Comparison of ENCODE assay signal across 1 cellular context in the genomic region with DNA sequence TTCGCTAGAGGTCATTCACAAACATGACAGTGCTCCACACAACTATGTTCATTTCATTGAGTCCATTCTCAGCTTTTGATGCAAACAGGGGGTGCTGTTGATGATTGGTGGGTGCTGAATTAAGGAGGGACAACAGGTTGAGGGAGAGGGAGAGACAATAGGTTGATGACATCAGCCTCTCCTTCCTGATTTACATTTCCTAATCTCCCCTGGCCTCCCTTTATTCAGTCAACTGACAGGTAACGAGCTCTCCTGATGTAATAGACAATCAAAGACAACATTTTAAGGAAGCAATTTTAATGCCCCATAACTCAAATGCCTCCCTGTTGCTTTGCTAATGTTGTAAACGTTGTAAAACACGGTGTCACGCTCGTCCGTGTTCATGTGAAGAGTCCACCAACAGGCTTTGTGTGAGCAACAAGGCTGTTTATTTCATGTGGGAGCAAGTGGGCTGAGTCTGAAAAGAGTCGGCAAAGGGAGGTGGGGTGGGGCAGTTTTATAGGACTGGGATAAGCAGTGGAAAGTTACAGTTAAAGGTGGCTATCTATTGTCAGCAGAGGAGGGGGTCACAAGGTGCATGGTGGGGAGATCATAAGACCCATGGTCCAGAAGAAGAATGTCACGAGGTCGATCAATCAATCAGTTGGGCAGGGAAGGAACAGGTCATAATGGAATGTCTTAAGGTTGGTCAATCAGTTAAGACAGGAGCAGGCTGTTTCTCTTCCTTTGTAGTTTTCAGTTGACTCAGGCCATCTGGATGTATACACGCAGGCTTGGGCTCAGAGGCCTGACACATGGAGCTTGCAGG.
TF ChIP-seq lines count a peak whose summit lies in the region.

No MANE protein-coding gene starts in this region.

TF ChIP-seq in K562, 482 proteins besides CTCF, POLR2A, EP300 and RAD21 (continued from another document and continues in another):
- TF ChIP-seq NFIC (IDR thresholded peaks at IDR 0.05) (peak; percentile 47; the same call in 1 of the 2 replicates), TEAD1 (CRISPR knock-in tag; IDR thresholded peaks at IDR 0.05) (peak; percentile 54 to 63; a peak in 2 of 4 replicates), KDM2B (CRISPR knock-in tag; IDR thresholded peaks at IDR 0.05) (no peak), ZNF232 (CRISPR knock-in tag; IDR thresholded peaks at IDR 0.05) (no peak), PYGO2 (tag; IDR thresholded peaks at IDR 0.05) (no peak; the same call in 1 of the 2 replicates), ZNF140 (CRISPR knock-in tag; IDR thresholded peaks at IDR 0.05) (no peak), ILF3 (IDR thresholded peaks at IDR 0.05; ENCODE audit: borderline replicate concordance) (no peak), POLR3G (IDR thresholded peaks at IDR 0.05; ENCODE audit: extremely low read depth, insufficient read length, insufficient replicate concordance) (no peak), ELF1 (tag; IDR thresholded peaks at IDR 0.05) (no peak), NCOA6 (IDR thresholded peaks at IDR 0.05) (0 out of 2 replicates have a peak, but pooled peaks have one; percentile 29), LCOR (CRISPR knock-in tag; IDR thresholded peaks at IDR 0.05) (no peak), ATF7 (IDR thresholded peaks at IDR 0.05) (peak; percentile 48; the same call in 1 of the 2 replicates), RBM15 (IDR thresholded peaks at IDR 0.05; ENCODE audit: insufficient read depth, low read length) (no peak), MXD1 (CRISPR knock-in tag; IDR thresholded peaks at IDR 0.05; ENCODE audit: borderline replicate concordance, poor library complexity, severe bottlenecking) (no peak), ZNF224 (CRISPR knock-in tag; IDR thresholded peaks at IDR 0.05) (no peak), CHD1 (IDR thresholded peaks at IDR 0.05; ENCODE audit: low read length) (no peak), NRF1 (conservative IDR thresholded peaks at IDR 0.05 in 1 of 2, IDR thresholded peaks at IDR 0.05 in 1 of 2) (0 out of 4 replicates have a peak, but pooled peaks of 1 of the 2 experiments have one; percentile 31), TFAM (CRISPR knock-in tag; conservative IDR thresholded peaks at IDR 0.05) (no peak), PKNOX1 (IDR thresholded peaks at IDR 0.05) (peak; percentile 90), KAT2B (IDR thresholded peaks at IDR 0.05; ENCODE audit: low read depth, low read length) (no peak), HNRNPUL1 (IDR thresholded peaks at IDR 0.05; ENCODE audit: low read length) (no peak), ZNF12 (CRISPR knock-in tag; IDR thresholded peaks at IDR 0.05) (no peak), SRF (CRISPR knock-in tag; IDR thresholded peaks at IDR 0.05) (no peak), ZKSCAN8 (CRISPR knock-in tag; IDR thresholded peaks at IDR 0.05) (0 out of 2 replicates have a peak, but pooled peaks have one; percentile 57), PTRF (tag; IDR thresholded peaks at IDR 0.05) (no peak), SP2 (IDR thresholded peaks at IDR 0.05; ENCODE audit: extremely low read depth, low read depth, low read length, poor library complexity, severe bottlenecking) (no peak), ATF6 (CRISPR knock-in tag; IDR thresholded peaks at IDR 0.05) (no peak), DLX4 (CRISPR knock-in tag; IDR thresholded peaks at IDR 0.05) (no peak), SMAD2 (IDR thresholded peaks at IDR 0.05; ENCODE audit: low read depth, low read length) (no peak), BRD9 (IDR thresholded peaks at IDR 0.05; ENCODE audit: low read depth, partially characterized antibody) (peak; percentile 54), PPARD (CRISPR knock-in tag; IDR thresholded peaks at IDR 0.05) (no peak), TSHZ1 (CRISPR knock-in tag; IDR thresholded peaks at IDR 0.05) (no peak), SIRT6 (IDR thresholded peaks at IDR 0.05; ENCODE audit: low read depth, low read length) (no peak), NFYB (IDR thresholded peaks at IDR 0.05; ENCODE audit: extremely low read depth, insufficient read length) (no peak), ZNF445 (CRISPR knock-in tag; IDR thresholded peaks at IDR 0.05; ENCODE audit: low read depth) (no peak), GABPB1 (CRISPR knock-in tag; IDR thresholded peaks at IDR 0.05) (no peak), PHF20 (IDR thresholded peaks at IDR 0.05; ENCODE audit: partially characterized antibody) (no peak), PHTF2 (CRISPR knock-in tag; IDR thresholded peaks at IDR 0.05) (no peak), ZNF174 (CRISPR knock-in tag; IDR thresholded peaks at IDR 0.05) (no peak), COPS2 (conservative IDR thresholded peaks at IDR 0.05) (no peak), ZNF124 (CRISPR knock-in tag; IDR thresholded peaks at IDR 0.05) (no peak), ZNF444 (CRISPR knock-in tag; IDR thresholded peaks at IDR 0.05) (no peak), RUNX1 (IDR thresholded peaks at IDR 0.05; ENCODE audit: low read depth) (no peak), ZFPM2 (CRISPR knock-in tag; IDR thresholded peaks at IDR 0.05) (no peak), PHB2 (IDR thresholded peaks at IDR 0.05; ENCODE audit: low read depth) (no peak), MIER1 (IDR thresholded peaks at IDR 0.05; ENCODE audit: low read depth) (peak; percentile 36; the same call in 1 of the 2 replicates), ZNF707 (CRISPR knock-in tag; conservative IDR thresholded peaks at IDR 0.05) (no peak), TOE1 (IDR thresholded peaks at IDR 0.05; ENCODE audit: borderline replicate concordance) (peak; percentile 91), TOE1 (CRISPR knock-in tag; IDR thresholded peaks at IDR 0.05; ENCODE audit: borderline replicate concordance, low read depth) (no peak), CTCFL (IDR thresholded peaks at IDR 0.05; ENCODE audit: borderline replicate concordance, insufficient read depth, low read depth, low read length, poor library complexity, severe bottlenecking) (no peak), E2F8 (IDR thresholded peaks at IDR 0.05; ENCODE audit: low read depth, partially characterized antibody) (no peak), ZNF263 (CRISPR knock-in tag; IDR thresholded peaks at IDR 0.05; ENCODE audit: borderline replicate concordance) (no peak)
- TF ChIP-seq, protein P1, sequence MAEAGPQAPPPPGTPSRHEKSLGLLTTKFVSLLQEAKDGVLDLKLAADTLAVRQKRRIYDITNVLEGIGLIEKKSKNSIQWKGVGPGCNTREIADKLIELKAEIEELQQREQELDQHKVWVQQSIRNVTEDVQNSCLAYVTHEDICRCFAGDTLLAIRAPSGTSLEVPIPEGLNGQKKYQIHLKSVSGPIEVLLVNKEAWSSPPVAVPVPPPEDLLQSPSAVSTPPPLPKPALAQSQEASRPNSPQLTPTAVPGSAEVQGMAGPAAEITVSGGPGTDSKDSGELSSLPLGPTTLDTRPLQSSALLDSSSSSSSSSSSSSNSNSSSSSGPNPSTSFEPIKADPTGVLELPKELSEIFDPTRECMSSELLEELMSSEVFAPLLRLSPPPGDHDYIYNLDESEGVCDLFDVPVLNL (CRISPR knock-in tag; IDR thresholded peaks at IDR 0.05; ENCODE audit: low read depth) = no peak
- TF ChIP-seq, protein P2, sequence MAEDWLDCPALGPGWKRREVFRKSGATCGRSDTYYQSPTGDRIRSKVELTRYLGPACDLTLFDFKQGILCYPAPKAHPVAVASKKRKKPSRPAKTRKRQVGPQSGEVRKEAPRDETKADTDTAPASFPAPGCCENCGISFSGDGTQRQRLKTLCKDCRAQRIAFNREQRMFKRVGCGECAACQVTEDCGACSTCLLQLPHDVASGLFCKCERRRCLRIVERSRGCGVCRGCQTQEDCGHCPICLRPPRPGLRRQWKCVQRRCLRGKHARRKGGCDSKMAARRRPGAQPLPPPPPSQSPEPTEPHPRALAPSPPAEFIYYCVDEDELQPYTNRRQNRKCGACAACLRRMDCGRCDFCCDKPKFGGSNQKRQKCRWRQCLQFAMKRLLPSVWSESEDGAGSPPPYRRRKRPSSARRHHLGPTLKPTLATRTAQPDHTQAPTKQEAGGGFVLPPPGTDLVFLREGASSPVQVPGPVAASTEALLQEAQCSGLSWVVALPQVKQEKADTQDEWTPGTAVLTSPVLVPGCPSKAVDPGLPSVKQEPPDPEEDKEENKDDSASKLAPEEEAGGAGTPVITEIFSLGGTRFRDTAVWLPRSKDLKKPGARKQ (CRISPR knock-in tag; IDR thresholded peaks at IDR 0.05) = no peak
